ENCODE assay signal across 10 cellular contexts in genomic region chr3:104519968-104520655, GRCh38.
DNase-seq lines count a peak whose midpoint lies in the region; ATAC-seq and TF ChIP-seq lines count a peak whose summit lies in the region.
"Had no signal": no experiment of that assay in that cellular context is flagged by ENCODE, and none has a peak within 500 bp of the region (broad histone marks: within the 10 kb centered on the region; RNA-seq: fewer than 3 reads in every experiment).

No MANE protein-coding gene starts in this region.

- in situ Hi-C loops in mammary epithelial cell (cut with MboI; ENCODE audit: low sequenced_read_pairs in 2 of 2), result no loop called here

- no peaks in the 10 kb centered on the region for H4K20me1 ChIP-seq in mammary epithelial cell (ENCODE audit: insufficient read depth, low read length)

- H3K9ac ChIP-seq in ES-I3 (ENCODE audit: low read depth, low read length), result peak overlapping the region; percentile 18
- no peak overlapping the region for H3K9ac ChIP-seq in mammary epithelial cell (ENCODE audit: insufficient read depth, low read length)

- H3K79me2 ChIP-seq in mammary epithelial cell (ENCODE audit: insufficient read depth, low read length), result no peaks in the 10 kb centered on the region

- H3K9me3 ChIP-seq in ES-I3 (ENCODE audit: control insufficient read depth, insufficient read depth, low read length), result peaks cover 6% of the 10 kb centered on the region; the same call in 1 of the 2 replicates
- H3K9me3 ChIP-seq in mammary epithelial cell (replicated peaks; ENCODE audit: insufficient read depth, low read length), result no peaks in the 10 kb centered on the region
- no peaks in the 10 kb centered on the region for H3K9me3 ChIP-seq in right cardiac atrium (ENCODE audit: control insufficient read depth, low read length)

- H2AFZ ChIP-seq in mammary epithelial cell (ENCODE audit: low read depth, low read length), result no peak overlapping the region

- no peaks in the 10 kb centered on the region for H3K4me1 Mint-ChIP-seq in activated T-cell treated with anti-CD3 and anti-CD28 coated beads, Interleukin-2, amount 50 U/mL, for 4 hours (ENCODE audit: low read depth)
- H3K4me1 Mint-ChIP-seq: activated naive CD4-positive, alpha-beta T cell treated with anti-CD3 and anti-CD28 coated beads, Interleukin-2, amount 50 U/mL, for 24 hours had no signal

- TF ChIP-seq CTCF in mammary epithelial cell (conservative IDR thresholded peaks at IDR 0.05 in 1 of 2, IDR thresholded peaks at IDR 0.05 in 1 of 2; ENCODE audit: extremely low read depth in 1 of 2, insufficient read depth in 1 of 2, low read depth in 1 of 2, low read length in 2 of 2), result no peak

- H3K4me3 ChIP-seq in mammary epithelial cell (replicated peaks in 1 of 3; ENCODE audit: insufficient read depth in 1 of 3, low read depth in 2 of 3, low read length in 3 of 3) (no peak overlapping the region), right cardiac atrium (ENCODE audit: low read length) (no peak overlapping the region)

- H3K9me3 Mint-ChIP-seq in activated T-cell treated with anti-CD3 and anti-CD28 coated beads, Interleukin-2, amount 50 U/mL, for 4 hours, result no peaks in the 10 kb centered on the region
- H3K9me3 Mint-ChIP-seq: activated naive CD4-positive, alpha-beta T cell treated with anti-CD3 and anti-CD28 coated beads, Interleukin-2, amount 50 U/mL, for 24 hours; naive thymus-derived CD8-positive, alpha-beta T cell had no signal

- H3K27ac ChIP-seq in mammary epithelial cell (ENCODE audit: insufficient read depth, low read depth, low read length) (no peak overlapping the region), right cardiac atrium (ENCODE audit: low read length) (no peak overlapping the region)

- no peaks in the 10 kb centered on the region for H3K36me3 ChIP-seq in ES-I3 (ENCODE audit: insufficient read depth, low read length)
- H3K36me3 ChIP-seq in mammary epithelial cell (ENCODE audit: insufficient read depth, low read length), result no peaks in the 10 kb centered on the region

- no TSS peak for BruUV-seq in mammary epithelial cell (replicated peaks; lab: Mats Ljungman, UMichigan)

- H3K4me1 ChIP-seq in ES-I3 (ENCODE audit: insufficient read depth, low read length), result peaks cover 10% of the 10 kb centered on the region; the same call in 1 of the 2 replicates
- H3K4me1 ChIP-seq in mammary epithelial cell (ENCODE audit: insufficient read depth, low read length), result no peaks in the 10 kb centered on the region
- no peaks in the 10 kb centered on the region for H3K4me1 ChIP-seq in right cardiac atrium (ENCODE audit: control insufficient read depth, insufficient read depth, low read length)

- peak; percentile 7 for DNase-seq in astrocyte of the hippocampus (ENCODE audit: low read depth, low spot score)
- no peak for DNase-seq in NCI-H1105 treated with DMSO at 0.1 percent for 48 hours (lab: John Stamatoyannopoulos, UW)
- no peak for DNase-seq in mammary epithelial cell
- DNase-seq in activated T-cell treated with anti-CD3 and anti-CD28 coated beads, Interleukin-2, amount 50 U/mL, for 4 hours, result no peak
- no peak for DNase-seq in right cardiac atrium
- DNase-seq: naive thymus-derived CD8-positive, alpha-beta T cell had no signal

- no peaks in the 10 kb centered on the region for H3K27me3 ChIP-seq in mammary epithelial cell (ENCODE audit: insufficient read depth, low read length)
- no peaks in the 10 kb centered on the region for H3K27me3 ChIP-seq in right cardiac atrium (ENCODE audit: control insufficient read depth, insufficient read depth)

- no peak overlapping the region for H3K4me3 Mint-ChIP-seq in activated T-cell treated with anti-CD3 and anti-CD28 coated beads, Interleukin-2, amount 50 U/mL, for 4 hours
- H3K4me3 Mint-ChIP-seq: activated naive CD4-positive, alpha-beta T cell treated with anti-CD3 and anti-CD28 coated beads, Interleukin-2, amount 50 U/mL, for 24 hours had no signal

- H3K27me3 Mint-ChIP-seq in activated T-cell treated with anti-CD3 and anti-CD28 coated beads, Interleukin-2, amount 50 U/mL, for 4 hours (ENCODE audit: low read depth), result no peaks in the 10 kb centered on the region

- dilution Hi-C loops in mammary epithelial cell (cut with HindIII; ENCODE audit: low sequenced_read_pairs), result no loop called here

- 81% methylated on average over 3 of the region's 3 CpGs for WGBS in mammary epithelial cell (ENCODE audit: low coverage, missing lambda C conversion rate)
- WGBS in right cardiac atrium, result 44% methylated on average over 3 of the region's 3 CpGs

- ATAC-seq in GM21390 (IDR thresholded peaks at IDR 0.05; ENCODE audit: unreplicated experiment), result peak; percentile 43
- peak; percentile 46 for ATAC-seq in HG03139 (IDR thresholded peaks at IDR 0.05; ENCODE audit: unreplicated experiment)
- no peak for ATAC-seq in activated T-cell treated with anti-CD3 and anti-CD28 coated beads, Interleukin-2, amount 50 U/mL, for 4 hours
- no peak for ATAC-seq in right cardiac atrium
- ATAC-seq: naive thymus-derived CD8-positive, alpha-beta T cell had no signal

- H3K36me3 Mint-ChIP-seq in activated T-cell treated with anti-CD3 and anti-CD28 coated beads, Interleukin-2, amount 50 U/mL, for 4 hours (ENCODE audit: insufficient read depth), result no peaks in the 10 kb centered on the region
- H3K36me3 Mint-ChIP-seq: activated naive CD4-positive, alpha-beta T cell treated with anti-CD3 and anti-CD28 coated beads, Interleukin-2, amount 50 U/mL, for 24 hours; naive thymus-derived CD8-positive, alpha-beta T cell had no signal

- CTCF ChIA-PET in mammary epithelial cell (lab: Charles Lee; ENCODE audit: low non-redundant PET), result no interaction called here

- no peak overlapping the region for H3K4me2 ChIP-seq in mammary epithelial cell (ENCODE audit: insufficient read depth, low read depth, low read length)

- intact Hi-C loops in mammary epithelial cell (cut with micrococcal nuclease) (no loop called here), right cardiac atrium (cut with DNase I) (no loop called here)

Comparison
In these comparisons a context has a peak if more than half of its experiments do, and no peak if none do; other contexts are left out.
1. ATAC-seq: peak in GM21390 (single experiment) and HG03139 (single experiment); none in activated T-cell treated with anti-CD3 and anti-CD28 coated beads, Interleukin-2, amount 50 U/mL, for 4 hours (0 of 2) and right cardiac atrium (0 of 2).